In genomic region chr19:14472202-14472961, GRCh38 we compare ENCODE assay signal across 8 cellular contexts. TPM values are rescaled to one million over a fixed set of nuclear protein-coding genes. Genes with fewer than 3 reads are reported as not detected.
DNase-seq lines count a peak whose midpoint lies in the region; ATAC-seq and TF ChIP-seq lines count a peak whose summit lies in the region.

No MANE protein-coding gene starts in this region.

- H3K4me3 ChIP-seq in HUES6 (ENCODE audit: low read depth, low read length) (peak overlapping the region; percentile 53), cardiac muscle cell (peak overlapping the region; percentile 14), vagina (peak overlapping the region; percentile 26 to 29)

- no peak overlapping the region for H3K27ac Mint-ChIP-seq in activated naive CD4-positive, alpha-beta T cell treated with anti-CD3 and anti-CD28 coated beads for 36 hours

- intact Hi-C loops in activated naive CD4-positive, alpha-beta T cell treated with anti-CD3 and anti-CD28 coated beads for 36 hours (cut with micrococcal nuclease): loop anchor here (1.0 to 5.0 kb wide), 4 partner anchors 40 to 590 kb away; partner anchors contain the start of gene ADGRL1
- intact Hi-C loops in vagina (cut with DNase I): loop anchor here (5.0 to 10.0 kb wide), 3 partner anchors 35 to 328 kb away; no protein-coding TSS in a partner anchor

- peak overlapping the region; percentile 51 for H3K9ac ChIP-seq in HUES6 (ENCODE audit: low read length)

- peaks cover 29% of the 10 kb centered on the region for H3K36me3 ChIP-seq in HUES6 (ENCODE audit: control insufficient read depth, insufficient read depth, low read length)
- peaks cover 7% of the 10 kb centered on the region for H3K36me3 ChIP-seq in cardiac muscle cell
- peaks cover 0 to 21% of the 10 kb centered on the region in 2 donors for H3K36me3 ChIP-seq in vagina

- peaks cover 31% of the 10 kb centered on the region for H3K4me1 Mint-ChIP-seq in activated naive CD4-positive, alpha-beta T cell treated with anti-CD3 and anti-CD28 coated beads for 36 hours (ENCODE audit: low read depth)

- no peaks in the 10 kb centered on the region for H3K9me3 ChIP-seq in HUES6 (ENCODE audit: control insufficient read depth, insufficient read depth, low read depth, low read length)
- H3K9me3 ChIP-seq in cardiac muscle cell (ENCODE audit: low read depth): no peaks in the 10 kb centered on the region
- H3K9me3 ChIP-seq in vagina: no peaks in the 10 kb centered on the region

- CTCF ChIA-PET in activated naive CD4-positive, alpha-beta T cell treated with anti-CD3 and anti-CD28 coated beads for 36 hours (lab: Charles Lee): interaction anchor here (0.6 to 3.5 kb wide), 15 partner anchors 9 to 336 kb away, joined by 3 to 24 read pairs (median 3); partner anchors contain the start of genes ASF1B and PKN1

- peaks cover 4% of the 10 kb centered on the region for H3K36me3 Mint-ChIP-seq in activated naive CD4-positive, alpha-beta T cell treated with anti-CD3 and anti-CD28 coated beads for 36 hours (ENCODE audit: low read depth)

- ATAC-seq in GM18519 (IDR thresholded peaks at IDR 0.05; ENCODE audit: low FRiP score, unreplicated experiment): no peak

- H3K4me3 Mint-ChIP-seq in activated naive CD4-positive, alpha-beta T cell treated with anti-CD3 and anti-CD28 coated beads for 36 hours: no peak overlapping the region

- no peak for TF ChIP-seq POLR2A in vagina (IDR thresholded peaks at IDR 0.05)

- no peaks in the 10 kb centered on the region; the same call in 1 of the 2 replicates for H3K27me3 ChIP-seq in HUES6 (ENCODE audit: control insufficient read depth, insufficient read depth, low read length)
- H3K27me3 ChIP-seq in cardiac muscle cell: no peaks in the 10 kb centered on the region
- H3K27me3 ChIP-seq in vagina: no peaks in the 10 kb centered on the region

- TF ChIP-seq CTCF in cardiac muscle cell (IDR thresholded peaks at IDR 0.05; ENCODE audit: low read depth, low read length) (peak; percentile 92), vagina (IDR thresholded peaks at IDR 0.05) (peak; percentile 86 to 98 (median 92))

- peaks cover 19% of the 10 kb centered on the region for H3K27me3 Mint-ChIP-seq in activated naive CD4-positive, alpha-beta T cell treated with anti-CD3 and anti-CD28 coated beads for 36 hours (ENCODE audit: low read depth)

- H3K4me1 ChIP-seq in HUES6 (ENCODE audit: control insufficient read depth, insufficient read depth, low read length) (peaks cover 13% of the 10 kb centered on the region), cardiac muscle cell (ENCODE audit: low read depth) (no peaks in the 10 kb centered on the region), vagina (peaks cover 39% of the 10 kb centered on the region)

- H3K27ac ChIP-seq in HUES6 (ENCODE audit: low read depth, low read length) (no peak overlapping the region), cardiac muscle cell (no peak overlapping the region), vagina (no peak overlapping the region)

- H3K9me3 Mint-ChIP-seq in activated naive CD4-positive, alpha-beta T cell treated with anti-CD3 and anti-CD28 coated beads for 36 hours: no peaks in the 10 kb centered on the region

- DNase-seq in CD1c-positive myeloid dendritic cell (ENCODE audit: extremely low spot score) (peak; percentile 83), SK-N-DZ (ENCODE audit: low spot score) (peak; percentile 52), cardiac muscle cell (ENCODE audit: low read depth in 1 of 2, low spot score in 1 of 2) (peak; percentile 68 to 79), putamen (ENCODE audit: low spot score) (peak; percentile 34), vagina (ENCODE audit: extremely low spot score in 2 of 2) (no peak)
- DNase-seq in activated naive CD4-positive, alpha-beta T cell treated with anti-CD3 and anti-CD28 coated beads for 36 hours: peak; percentile 83

RNA-seq across cellular contexts. Expression of gene PTGER1, which starts 2.8 kb away (rescaled TPM):
- 2.9 and 4.9 TPM in 2 replicates for polyA plus RNA-seq in SK-N-DZ (2014; cell fraction: cytosol; rRNA removed)
- polyA plus RNA-seq in SK-N-DZ (2014; cell fraction: nucleus; rRNA removed): 0.58 and 2.3 TPM in 2 replicates
- not detected for total RNA-seq in activated naive CD4-positive, alpha-beta T cell treated with anti-CD3 and anti-CD28 coated beads for 36 hours
- total RNA-seq in cardiac muscle cell (0.42 TPM in 1 of 2 replicates, not detected in the other), vagina (not detected)
- polyA plus RNA-seq in cardiac muscle cell: 0.36 and 0.75 TPM in 2 replicates

RNA-seq across cellular contexts. Expression of gene GIPC1, which starts 23.5 kb away (rescaled TPM):
- 79.6 and 103 TPM in 2 replicates for polyA plus RNA-seq in SK-N-DZ (2014; cell fraction: cytosol; rRNA removed)
- 63.3 and 63.9 TPM in 2 replicates for polyA plus RNA-seq in SK-N-DZ (2014; cell fraction: nucleus; rRNA removed)
- 10 to 100 TPM; 15.4 to 16.5 TPM for total RNA-seq in activated naive CD4-positive, alpha-beta T cell treated with anti-CD3 and anti-CD28 coated beads for 36 hours
- total RNA-seq in cardiac muscle cell (133 and 172 TPM in 2 replicates), vagina (81.0 TPM)
- 117 and 145 TPM in 2 replicates for polyA plus RNA-seq in cardiac muscle cell

RNA-seq across cellular contexts. Expression of gene PKN1, which starts 39.3 kb away (rescaled TPM):
- polyA plus RNA-seq in SK-N-DZ (2014; cell fraction: cytosol; rRNA removed): 54.2 and 66.3 TPM in 2 replicates
- polyA plus RNA-seq in SK-N-DZ (2014; cell fraction: nucleus; rRNA removed): 72.5 and 88.8 TPM in 2 replicates
- total RNA-seq in activated naive CD4-positive, alpha-beta T cell treated with anti-CD3 and anti-CD28 coated beads for 36 hours: 100 to 1,000 TPM; 159 to 164 TPM
- total RNA-seq in cardiac muscle cell: 123 and 147 TPM in 2 replicates
- 109 and 132 TPM in 2 replicates for polyA plus RNA-seq in cardiac muscle cell
- total RNA-seq in vagina: 72.7 TPM

RNA-seq across cellular contexts. Expression of gene DNAJB1, which starts 45.8 kb away (rescaled TPM):
- polyA plus RNA-seq in SK-N-DZ (2014; cell fraction: cytosol; rRNA removed): 65.5 and 66.5 TPM in 2 replicates
- polyA plus RNA-seq in SK-N-DZ (2014; cell fraction: nucleus; rRNA removed): 34.4 and 37.4 TPM in 2 replicates
- 10 to 100 TPM; 48.1 to 49.5 TPM for total RNA-seq in activated naive CD4-positive, alpha-beta T cell treated with anti-CD3 and anti-CD28 coated beads for 36 hours
- total RNA-seq in cardiac muscle cell (41.8 and 56.4 TPM in 2 replicates), vagina (164 TPM)
- polyA plus RNA-seq in cardiac muscle cell: 76.5 and 82.8 TPM in 2 replicates

RNA-seq across cellular contexts. Expression of gene DDX39A, which starts 53.2 kb away (rescaled TPM):
- 135 and 143 TPM in 2 replicates for polyA plus RNA-seq in SK-N-DZ (2014; cell fraction: cytosol; rRNA removed)
- 628 and 731 TPM in 2 replicates for polyA plus RNA-seq in SK-N-DZ (2014; cell fraction: nucleus; rRNA removed)
- total RNA-seq in activated naive CD4-positive, alpha-beta T cell treated with anti-CD3 and anti-CD28 coated beads for 36 hours: 100 to 1,000 TPM; 219 to 227 TPM
- total RNA-seq in cardiac muscle cell (49.9 and 73.3 TPM in 2 replicates), vagina (81.8 TPM)
- 77.0 and 87.7 TPM in 2 replicates for polyA plus RNA-seq in cardiac muscle cell

Comparison
In these comparisons a context has a peak if more than half of its experiments do, and no peak if none do; other contexts are left out.
1. DNase-seq: peak in CD1c-positive myeloid dendritic cell (single experiment), SK-N-DZ (single experiment), activated naive CD4-positive, alpha-beta T cell treated with anti-CD3 and anti-CD28 coated beads for 36 hours (single experiment), cardiac muscle cell (2 of 2) and putamen (single experiment); none in vagina (0 of 2).
2. Peak in every context shown above with its lines, with median percentiles within 50 percentile points of each other: H3K4me3 ChIP-seq.